Comparison of ENCODE assay signal across 9 cellular contexts in genomic region chr16:24748242-24748641, GRCh38. TPM values are rescaled to one million over a fixed set of nuclear protein-coding genes. Genes with fewer than 3 reads are reported as not detected.
DNase-seq lines count a peak whose midpoint lies in the region; ATAC-seq and TF ChIP-seq lines count a peak whose summit lies in the region.
"Had no signal": no experiment of that assay in that cellular context is flagged by ENCODE, and none has a peak within 500 bp of the region (broad histone marks: within the 10 kb centered on the region; RNA-seq: fewer than 3 reads in every experiment).

No MANE protein-coding gene starts in this region.

- H3K9me3 Mint-ChIP-seq in activated naive CD4-positive, alpha-beta T cell treated with anti-CD3 and anti-CD28 coated beads, Interleukin-2, amount 50 U/mL, for 72 hours: no peaks in the 10 kb centered on the region
- H3K9me3 Mint-ChIP-seq: activated B cell treated with CpG ODN at 0.5 μM for 24 hours had no signal

- no peak overlapping the region for H3K4me3 ChIP-seq in adrenal gland
- H3K4me3 ChIP-seq in upper lobe of left lung: no peak overlapping the region

- H3K36me3 Mint-ChIP-seq in activated naive CD4-positive, alpha-beta T cell treated with anti-CD3 and anti-CD28 coated beads, Interleukin-2, amount 50 U/mL, for 72 hours: peaks cover 0 to 9% of the 10 kb centered on the region in 2 donors

- H3K9me3 ChIP-seq in adrenal gland (replicated peaks in 1 of 3) (no peaks in the 10 kb centered on the region), upper lobe of left lung (no peaks in the 10 kb centered on the region)

- H3K36me3 ChIP-seq in adrenal gland (replicated peaks in 1 of 2) (no peaks in the 10 kb centered on the region), upper lobe of left lung (no peaks in the 10 kb centered on the region)

- H3K27me3 ChIP-seq in adrenal gland (no peaks in the 10 kb centered on the region), upper lobe of left lung (no peaks in the 10 kb centered on the region)

- H3K27ac ChIP-seq in adrenal gland (peak overlapping the region in 3 of 5 donors; percentile 27 to 64 (median 52)), upper lobe of left lung (peak overlapping the region in 3 of 4 donors; percentile 0 to 58 (median 21))

- ATAC-seq in activated naive CD4-positive, alpha-beta T cell treated with anti-CD3 and anti-CD28 coated beads, Interleukin-2, amount 50 U/mL, for 72 hours: peak; percentile 89 to 93
- peak; percentile 89 to 93 for ATAC-seq in upper lobe of left lung (ENCODE audit: low FRiP score in 2 of 2)
- no peak for ATAC-seq in GM19328 (IDR thresholded peaks at IDR 0.05; ENCODE audit: unreplicated experiment)
- no peak for ATAC-seq in GM19395 (IDR thresholded peaks at IDR 0.05; ENCODE audit: unreplicated experiment)

- peaks cover 52 to 97% of the 10 kb centered on the region in 2 donors for H3K4me1 ChIP-seq in adrenal gland (replicated peaks in 1 of 2)
- peaks cover 34 to 71% (median 57%) of the 10 kb centered on the region in 4 donors for H3K4me1 ChIP-seq in upper lobe of left lung

- H3K27ac Mint-ChIP-seq in activated naive CD4-positive, alpha-beta T cell treated with anti-CD3 and anti-CD28 coated beads, Interleukin-2, amount 50 U/mL, for 72 hours: peak overlapping the region in 1 of 2 donors; percentile 13

- no peak for DNase-seq in activated naive CD4-positive, alpha-beta T cell treated with anti-CD3 and anti-CD28 coated beads, Interleukin-2, amount 50 U/mL, for 72 hours (ENCODE audit: low spot score in 2 of 2)
- no peak for DNase-seq in activated naive CD4-positive, alpha-beta T cell treated with Interleukin-2 at 50 U/mL for 16 hours
- peak; percentile 56 to 81 (median 74) for DNase-seq in adrenal gland
- DNase-seq in iris pigment epithelial cell (ENCODE audit: low read depth): peak; percentile 97
- DNase-seq in upper lobe of left lung: peak in 1 of 2 donors; percentile 61
- DNase-seq in NCI-H510A (lab: John Stamatoyannopoulos, UW): no peak
- DNase-seq: activated B cell treated with CpG ODN at 0.5 μM for 24 hours had no signal

- TF ChIP-seq CTCF in adrenal gland (IDR thresholded peaks at IDR 0.05) (no peak), upper lobe of left lung (IDR thresholded peaks at IDR 0.05) (no peak)

- TF ChIP-seq EP300 in upper lobe of left lung (IDR thresholded peaks at IDR 0.05): no peak

- TF ChIP-seq POLR2A in adrenal gland (IDR thresholded peaks at IDR 0.05) (peak in 1 of 2 donors; percentile 41), upper lobe of left lung (IDR thresholded peaks at IDR 0.05) (no peak)

- 18 to 43% (median 23%) methylated on average over 2 of the region's 2 CpGs for WGBS in adrenal gland, 4 donors
- 41 to 53% methylated on average over 2 of the region's 2 CpGs for WGBS in upper lobe of left lung, 2 donors

- intact Hi-C loops in adrenal gland (cut with DNase I): no loop called here

RNA-seq across cellular contexts. Expression of gene TNRC6A, which starts 18.8 kb away (rescaled TPM):
- 10 to 100 TPM; 41.2 to 50.5 TPM for total RNA-seq in activated naive CD4-positive, alpha-beta T cell treated with anti-CD3 and anti-CD28 coated beads, Interleukin-2, amount 50 U/mL, for 72 hours
- total RNA-seq in adrenal gland (10 to 100 TPM; 32.0 to 83.3 (median 54.0) TPM), upper lobe of left lung (100 to 1,000 TPM in 1 of 6 donors, 10 to 100 TPM in 5; 35.2 to 152 (median 65.3) TPM)
- polyA plus RNA-seq in adrenal gland: 10 to 100 TPM; 38.7 to 69.3 (median 42.3) TPM

Comparison
In these comparisons a context has a peak if more than half of its experiments do, and no peak if none do; other contexts are left out.
1. ATAC-seq: peak in activated naive CD4-positive, alpha-beta T cell treated with anti-CD3 and anti-CD28 coated beads, Interleukin-2, amount 50 U/mL, for 72 hours (2 of 2) and upper lobe of left lung (2 of 2); none in GM19328 (single experiment) and GM19395 (single experiment).
2. DNase-seq: peak in adrenal gland (7 of 7) and iris pigment epithelial cell (single experiment); none in activated naive CD4-positive, alpha-beta T cell treated with anti-CD3 and anti-CD28 coated beads, Interleukin-2, amount 50 U/mL, for 72 hours (0 of 2), activated naive CD4-positive, alpha-beta T cell treated with Interleukin-2 at 50 U/mL for 16 hours (single experiment) and NCI-H510A (single experiment).